Comparison of ENCODE assay signal across 20 cellular contexts in the genomic region with DNA sequence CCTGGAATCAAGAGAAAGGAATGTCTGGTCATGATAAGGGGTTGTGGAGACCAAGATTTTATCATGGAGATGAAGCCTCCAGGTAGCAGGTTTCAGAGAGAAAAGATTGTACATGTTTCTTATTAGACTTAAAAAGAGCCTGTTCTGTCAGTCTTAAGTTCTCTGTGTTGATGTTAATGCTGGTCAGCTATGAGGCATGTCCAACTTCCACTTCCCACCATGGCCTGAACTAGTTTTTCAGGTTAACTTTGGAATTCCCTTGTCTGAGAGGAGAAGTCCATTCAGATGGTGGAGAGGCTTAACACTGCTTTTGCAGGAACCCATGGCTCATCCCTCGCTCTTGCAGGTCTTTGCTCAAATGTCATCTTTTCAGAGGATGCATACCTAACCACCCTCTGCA. TPM values are rescaled to one million over a fixed set of nuclear protein-coding genes. Genes with fewer than 3 reads are reported as not detected.
DNase-seq lines count a peak whose midpoint lies in the region; FAIRE-seq and TF ChIP-seq lines count a peak whose summit lies in the region.
"Had no signal": no experiment of that assay in that cellular context is flagged by ENCODE, and none has a peak within 500 bp of the region (broad histone marks: within the 10 kb centered on the region; RNA-seq: fewer than 3 reads in every experiment).

No MANE protein-coding gene starts in this region.

- no peaks in the 10 kb centered on the region for H3K79me2 ChIP-seq in mammary epithelial cell (ENCODE audit: insufficient read depth, low read length)
- no peaks in the 10 kb centered on the region for H3K79me2 ChIP-seq in keratinocyte (ENCODE audit: control insufficient read depth, insufficient read depth, low read length)
- no peaks in the 10 kb centered on the region for H3K79me2 ChIP-seq in smooth muscle cell (ENCODE audit: low read depth)

- H3K9me1 ChIP-seq in keratinocyte (ENCODE audit: control insufficient read depth, extremely low read depth, insufficient read depth, low read length): no peaks in the 10 kb centered on the region

- H3F3A ChIP-seq in smooth muscle cell (ENCODE audit: low read depth): no peaks in the 10 kb centered on the region

- TF ChIP-seq POLR2A in breast epithelium (IDR thresholded peaks at IDR 0.05): no peak

- H3K27ac ChIP-seq in mammary epithelial cell (ENCODE audit: insufficient read depth, low read depth, low read length): no peak overlapping the region
- H3K27ac ChIP-seq in breast epithelium: no peak overlapping the region
- H3K27ac ChIP-seq in keratinocyte (ENCODE audit: control insufficient read depth, insufficient read depth, low read length): no peak overlapping the region
- H3K27ac ChIP-seq in smooth muscle cell (ENCODE audit: low read depth): peak overlapping the region; percentile 23
- H3K27ac ChIP-seq: 22Rv1, BLaER1, C4-2B had no signal

- no peaks in the 10 kb centered on the region for H3K9me3 ChIP-seq in mammary epithelial cell (replicated peaks; ENCODE audit: insufficient read depth, low read length)
- H3K9me3 ChIP-seq in breast epithelium: no peaks in the 10 kb centered on the region
- H3K9me3 ChIP-seq in keratinocyte (ENCODE audit: control insufficient read depth, low read depth, low read length): no peaks in the 10 kb centered on the region
- H3K9me3 ChIP-seq in smooth muscle cell (replicated peaks; ENCODE audit: low read depth): no peaks in the 10 kb centered on the region
- H3K9me3 ChIP-seq: BLaER1 had no signal

- CTCF ChIA-PET in mammary epithelial cell (lab: Charles Lee; ENCODE audit: low non-redundant PET): no interaction called here

- H3K4me1 ChIP-seq in mammary epithelial cell (ENCODE audit: insufficient read depth, low read length): peaks cover 17% of the 10 kb centered on the region
- H3K4me1 ChIP-seq in breast epithelium: no peaks in the 10 kb centered on the region
- H3K4me1 ChIP-seq in keratinocyte (ENCODE audit: control insufficient read depth, extremely low read depth, insufficient read depth, low read length): peaks cover 29% of the 10 kb centered on the region
- no peaks in the 10 kb centered on the region for H3K4me1 ChIP-seq in smooth muscle cell (ENCODE audit: low read depth)
- H3K4me1 ChIP-seq: BLaER1, Caco-2 had no signal

- TF ChIP-seq CTCF in mammary epithelial cell (conservative IDR thresholded peaks at IDR 0.05 in 1 of 2, IDR thresholded peaks at IDR 0.05 in 1 of 2; ENCODE audit: extremely low read depth in 1 of 2, insufficient read depth in 1 of 2, low read depth in 1 of 2, low read length in 2 of 2) (no peak), breast epithelium (IDR thresholded peaks at IDR 0.05) (no peak), keratinocyte (optimal IDR thresholded peaks at IDR 0.05 in 1 of 3, IDR thresholded peaks at IDR 0.05 in 1 of 3, conservative IDR thresholded peaks at IDR 0.05 in 1 of 3; ENCODE audit: extremely low read depth in 1 of 3, insufficient read depth in 2 of 3, low read length in 3 of 3) (no peak), smooth muscle cell (IDR thresholded peaks at IDR 0.05; ENCODE audit: borderline replicate concordance, insufficient read depth, poor library complexity, severe bottlenecking) (no peak)

- 90% methylated on average over 1 of the region's 1 CpG for WGBS in mammary epithelial cell (ENCODE audit: low coverage, missing lambda C conversion rate)
- 81% methylated on average over 1 of the region's 1 CpG for WGBS in smooth muscle cell (ENCODE audit: low lambda C conversion rate)

- H3K4me3 ChIP-seq in mammary epithelial cell (replicated peaks in 1 of 3; ENCODE audit: insufficient read depth in 1 of 3, low read depth in 2 of 3, low read length in 3 of 3) (no peak overlapping the region), breast epithelium (no peak overlapping the region), keratinocyte (ENCODE audit: control insufficient read depth in 2 of 3, extremely low read depth in 1 of 3, insufficient read depth in 2 of 3, low read depth in 1 of 3, low read length in 3 of 3) (no peak overlapping the region), smooth muscle cell (no peak overlapping the region)
- H3K4me3 ChIP-seq: BLaER1, GM12878, GM23338 had no signal

- H4K20me1 ChIP-seq in mammary epithelial cell (ENCODE audit: insufficient read depth, low read length) (no peaks in the 10 kb centered on the region), keratinocyte (ENCODE audit: control insufficient read depth, extremely low read depth, insufficient read depth, low read length) (no peaks in the 10 kb centered on the region), smooth muscle cell (ENCODE audit: low read depth) (no peaks in the 10 kb centered on the region)
- H4K20me1 ChIP-seq: BLaER1 had no signal

- intact Hi-C loops in mammary epithelial cell (cut with micrococcal nuclease): no loop called here
- intact Hi-C loops in breast epithelium (cut with DNase I; ENCODE audit: low total_unique reads): no loop called here

- H3K9ac ChIP-seq in mammary epithelial cell (ENCODE audit: insufficient read depth, low read length) (no peak overlapping the region), keratinocyte (ENCODE audit: control insufficient read depth, extremely low read depth, insufficient read depth, low read length) (no peak overlapping the region), smooth muscle cell (ENCODE audit: low read depth) (no peak overlapping the region)
- H3K9ac ChIP-seq: BLaER1 had no signal

- BruUV-seq in mammary epithelial cell (replicated peaks; lab: Mats Ljungman, UMichigan): no TSS peak

- DNase-seq in mammary epithelial cell: peak; percentile 16
- DNase-seq in breast epithelium (ENCODE audit: low spot score in 2 of 2): no peak
- DNase-seq in keratinocyte (ENCODE audit: low read depth, low spot score): no peak
- no peak for DNase-seq in smooth muscle cell (lab: John Stamatoyannopoulos, UW; ENCODE audit: unreplicated experiment)
- no peak for DNase-seq in NK-92 (lab: John Stamatoyannopoulos, UW; ENCODE audit: unreplicated experiment)
- DNase-seq in GM19240 (ENCODE audit: insufficient read length, low spot score): no peak
- DNase-seq: Caco-2; CD4-positive, CD25-positive, alpha-beta regulatory T cell; CD8-positive, alpha-beta T cell; DMS153; DND-41; GDM1; H9 had no signal

- H3K4me2 ChIP-seq in mammary epithelial cell (ENCODE audit: insufficient read depth, low read depth, low read length): no peak overlapping the region
- H3K4me2 ChIP-seq in keratinocyte (ENCODE audit: control insufficient read depth, extremely low read depth, insufficient read depth, low read depth, low read length): no peak overlapping the region
- no peak overlapping the region for H3K4me2 ChIP-seq in smooth muscle cell
- H3K4me2 ChIP-seq: BLaER1, GM23338 had no signal

- no peaks in the 10 kb centered on the region for H3K27me3 ChIP-seq in mammary epithelial cell (ENCODE audit: insufficient read depth, low read length)
- H3K27me3 ChIP-seq in breast epithelium: no peaks in the 10 kb centered on the region
- H3K27me3 ChIP-seq in keratinocyte (ENCODE audit: control insufficient read depth, extremely low read depth, insufficient read depth, low read length): no peaks in the 10 kb centered on the region
- no peaks in the 10 kb centered on the region for H3K27me3 ChIP-seq in smooth muscle cell (ENCODE audit: low read depth)
- H3K27me3 ChIP-seq: BLaER1 had no signal

- H3K36me3 ChIP-seq in mammary epithelial cell (ENCODE audit: insufficient read depth, low read length) (no peaks in the 10 kb centered on the region), breast epithelium (no peaks in the 10 kb centered on the region), keratinocyte (ENCODE audit: control insufficient read depth in 2 of 2, extremely low read depth in 1 of 2, insufficient read depth in 2 of 2, low read length in 2 of 2) (no peaks in the 10 kb centered on the region), smooth muscle cell (ENCODE audit: low read depth) (no peaks in the 10 kb centered on the region)
- H3K36me3 ChIP-seq: BLaER1 had no signal

- in situ Hi-C loops in mammary epithelial cell (cut with MboI; ENCODE audit: low sequenced_read_pairs in 2 of 2): no loop called here

- dilution Hi-C loops in mammary epithelial cell (cut with HindIII; ENCODE audit: low sequenced_read_pairs): loop anchor here (5.0 kb wide), 1 partner anchor 53 kb away; no protein-coding TSS in a partner anchor
- dilution Hi-C loops in keratinocyte (cut with MboI; ENCODE audit: extremely low pct_ligation_motif_present, low sequenced_read_pairs): no loop called here

- H2AFZ ChIP-seq in mammary epithelial cell (ENCODE audit: low read depth, low read length): no peak overlapping the region
- no peak overlapping the region for H2AFZ ChIP-seq in keratinocyte (ENCODE audit: control insufficient read depth, low read length)
- no peak overlapping the region for H2AFZ ChIP-seq in smooth muscle cell (ENCODE audit: low read depth)
- H2AFZ ChIP-seq: GM23338 had no signal

- FAIRE-seq in keratinocyte (lab: Jason Lieb, UNC): peak; percentile 29
- FAIRE-seq: A204.1, GM12878, GM19239 had no signal

RNA-seq across cellular contexts. Expression of a gene that starts 27.5 kb away (rescaled TPM):
- total RNA-seq in mammary epithelial cell: 10 to 100 TPM; 21.2 to 47.3 TPM
- polyA plus RNA-seq in mammary epithelial cell: 31.0 TPM
- polyA minus RNA-seq in mammary epithelial cell: 59.2 TPM
- 10 to 100 TPM; 63.3 to 91.0 (median 75.8) TPM for total RNA-seq in breast epithelium
- 39.9 to 47.5 TPM (median 39.9 TPM) in 3 replicates for polyA plus RNA-seq in keratinocyte
- polyA plus RNA-seq in keratinocyte (2011; ENCODE audit: low read depth): 90.6 TPM
- polyA plus RNA-seq in keratinocyte (2011; cell fraction: cytosol; rRNA removed): 32.3 and 78.4 TPM in 2 replicates
- polyA plus RNA-seq in keratinocyte (2011; cell fraction: nucleus; rRNA removed): 41.0 and 47.4 TPM in 2 replicates
- polyA plus RNA-seq in keratinocyte (2012; ENCODE audit: low replicate concordance): 29.9 and 35.6 TPM in 2 replicates
- 17.6 to 69.7 TPM (median 56.0 TPM) in 3 replicates for polyA minus RNA-seq in keratinocyte
- 33.8 TPM for polyA minus RNA-seq in keratinocyte (2011; cell fraction: cytosol; rRNA and poly(A)+ RNA removed)
- polyA minus RNA-seq in keratinocyte (2011; cell fraction: nucleus; rRNA and poly(A)+ RNA removed): 23.0 and 45.7 TPM in 2 replicates
- total RNA-seq in smooth muscle cell: 68.7 and 78.5 TPM in 2 replicates
- 12.6 and 14.3 TPM in 2 replicates for polyA plus RNA-seq in smooth muscle cell
